Comparison of ENCODE assay signal across 21 cellular contexts in the genomic region with DNA sequence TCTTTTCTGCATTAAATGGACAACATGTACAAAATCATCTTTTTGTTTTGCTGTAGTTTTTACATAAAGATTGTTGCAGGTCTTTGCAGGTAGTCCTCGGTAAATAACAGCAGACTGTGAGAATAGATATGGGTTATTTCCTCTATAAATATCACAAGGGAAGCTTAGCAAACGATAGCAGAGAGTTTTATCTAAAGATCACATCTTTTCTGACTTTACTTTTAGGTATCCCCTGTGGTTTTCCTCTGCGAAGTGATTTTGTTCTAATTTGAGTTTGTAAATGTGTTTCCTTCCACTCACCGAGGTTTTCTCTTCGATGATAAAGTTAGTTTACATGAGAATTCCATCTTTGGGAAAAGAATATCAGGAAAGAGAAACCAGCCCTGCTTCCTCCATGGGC.
DNase-seq lines count a peak whose midpoint lies in the region; ATAC-seq and TF ChIP-seq lines count a peak whose summit lies in the region.
"Had no signal": no experiment of that assay in that cellular context is flagged by ENCODE, and none has a peak within 500 bp of the region (broad histone marks: within the 10 kb centered on the region; RNA-seq: fewer than 3 reads in every experiment).

No MANE protein-coding gene starts in this region.

- H3K9me3 Mint-ChIP-seq in activated naive CD4-positive, alpha-beta T cell treated with anti-CD3 and anti-CD28 coated beads, Interleukin-2, amount 10 ng/mL, durations not matched to agents 7 days and 5 days, result no peaks in the 10 kb centered on the region
- H3K9me3 Mint-ChIP-seq in mesothelial cell of epicardium (no peaks in the 10 kb centered on the region), Calu3 (ENCODE audit: low read depth, unreplicated experiment) (no peaks in the 10 kb centered on the region)

- H3K4me3 ChIP-seq in testis, result no peak overlapping the region
- no peak overlapping the region for H3K4me3 ChIP-seq in coronary artery
- H3K4me3 ChIP-seq: PC-9 had no signal

- no peak for DNase-seq in activated naive CD4-positive, alpha-beta T cell treated with anti-CD3 and anti-CD28 coated beads, Interleukin-2, amount 10 ng/mL, durations not matched to agents 7 days and 5 days
- DNase-seq in activated naive CD4-positive, alpha-beta T cell (lab: John Stamatoyannopoulos, UW), result no peak
- DNase-seq in T-helper 17 cell (no peak), mesothelial cell of epicardium (ENCODE audit: low spot score in 2 of 2, unreplicated experiment in 2 of 2) (no peak), NCI-H748 (lab: John Stamatoyannopoulos, UW; ENCODE audit: unreplicated experiment) (no peak), Calu3 (no peak), testis (no peak), coronary artery (ENCODE audit: low spot score) (no peak)
- DNase-seq: 8988T, Caco-2, DMS153, NCI-H1417 treated with DMSO at 0.1 percent for 48 hours, NCI-H1930, NCI-H524, SIG-M5 had no signal

- no peaks in the 10 kb centered on the region for H3K27me3 ChIP-seq in testis

- intact Hi-C loops in Calu3 (cut with micrococcal nuclease; ENCODE audit: unreplicated experiment) (no loop called here), testis (cut with DNase I; ENCODE audit: low total_unique reads) (no loop called here)

- WGBS in testis, 2 donors, result 44 to 49% methylated on average over 5 of the region's 5 CpGs

- no peak overlapping the region for H3K27ac Mint-ChIP-seq in activated naive CD4-positive, alpha-beta T cell treated with anti-CD3 and anti-CD28 coated beads, Interleukin-2, amount 10 ng/mL, durations not matched to agents 7 days and 5 days
- H3K27ac Mint-ChIP-seq in T-helper 17 cell (no peak overlapping the region), mesothelial cell of epicardium (peak overlapping the region; percentile 21), Calu3 (ENCODE audit: unreplicated experiment) (no peak overlapping the region)
- H3K27ac Mint-ChIP-seq: B cell; CD4-positive, CD25-positive, alpha-beta regulatory T cell had no signal

- TF ChIP-seq POLR2A in testis (IDR thresholded peaks at IDR 0.05), result no peak

- no peak for ATAC-seq in T-helper 17 cell
- ATAC-seq: HepG2 had no signal

- peaks cover 8% of the 10 kb centered on the region for H3K4me1 ChIP-seq in testis
- H3K4me1 ChIP-seq: Caco-2 had no signal

- CTCF ChIA-PET in activated naive CD4-positive, alpha-beta T cell treated with anti-CD3 and anti-CD28 coated beads, Interleukin-2, amount 10 ng/mL, durations not matched to agents 7 days and 5 days (lab: Charles Lee), result no interaction called here
- CTCF ChIA-PET in Calu3 (lab: Charles Lee), result no interaction called here

- no peaks in the 10 kb centered on the region for H3K36me3 ChIP-seq in testis (ENCODE audit: low read depth, missing control alignments)

- no peak for TF ChIP-seq CTCF in mesothelial cell of epicardium (IDR thresholded peaks at IDR 0.05; ENCODE audit: unreplicated experiment)
- no peak for TF ChIP-seq CTCF in Calu3 (IDR thresholded peaks at IDR 0.05; ENCODE audit: unreplicated experiment)
- no peak for TF ChIP-seq CTCF in testis (IDR thresholded peaks at IDR 0.05)
- no peak for TF ChIP-seq CTCF in coronary artery (IDR thresholded peaks at IDR 0.05)

- H3K27ac ChIP-seq in testis (peak overlapping the region in 1 of 2 donors; percentile 13), coronary artery (no peak overlapping the region)
- H3K27ac ChIP-seq: KMS-11, PC-9, RWPE1 had no signal

- peaks cover 21% of the 10 kb centered on the region for H3K4me1 Mint-ChIP-seq in activated naive CD4-positive, alpha-beta T cell treated with anti-CD3 and anti-CD28 coated beads, Interleukin-2, amount 10 ng/mL, durations not matched to agents 7 days and 5 days
- H3K4me1 Mint-ChIP-seq in T-helper 17 cell (peaks cover 7% of the 10 kb centered on the region), mesothelial cell of epicardium (peaks cover 9% of the 10 kb centered on the region), Calu3 (ENCODE audit: low read depth, unreplicated experiment) (no peaks in the 10 kb centered on the region)
- H3K4me1 Mint-ChIP-seq: B cell had no signal

- no peaks in the 10 kb centered on the region for H3K36me3 Mint-ChIP-seq in activated naive CD4-positive, alpha-beta T cell treated with anti-CD3 and anti-CD28 coated beads, Interleukin-2, amount 10 ng/mL, durations not matched to agents 7 days and 5 days
- no peaks in the 10 kb centered on the region for H3K36me3 Mint-ChIP-seq in T-helper 17 cell (ENCODE audit: low read depth)
- no peaks in the 10 kb centered on the region for H3K36me3 Mint-ChIP-seq in mesothelial cell of epicardium
- no peaks in the 10 kb centered on the region for H3K36me3 Mint-ChIP-seq in Calu3 (ENCODE audit: insufficient read depth, unreplicated experiment)
- H3K36me3 Mint-ChIP-seq: CD4-positive, CD25-positive, alpha-beta regulatory T cell had no signal

- H3K4me3 Mint-ChIP-seq in activated naive CD4-positive, alpha-beta T cell treated with anti-CD3 and anti-CD28 coated beads, Interleukin-2, amount 10 ng/mL, durations not matched to agents 7 days and 5 days, result peak overlapping the region; percentile 49
- H3K4me3 Mint-ChIP-seq in T-helper 17 cell (peak overlapping the region; percentile 41), mesothelial cell of epicardium (no peak overlapping the region), Calu3 (ENCODE audit: low read depth, unreplicated experiment) (no peak overlapping the region)
- H3K4me3 Mint-ChIP-seq: B cell; CD4-positive, CD25-positive, alpha-beta regulatory T cell had no signal

- peaks cover 11% of the 10 kb centered on the region for H3K27me3 Mint-ChIP-seq in activated naive CD4-positive, alpha-beta T cell treated with anti-CD3 and anti-CD28 coated beads, Interleukin-2, amount 10 ng/mL, durations not matched to agents 7 days and 5 days
- H3K27me3 Mint-ChIP-seq in T-helper 17 cell, result peaks cover 5% of the 10 kb centered on the region
- H3K27me3 Mint-ChIP-seq in mesothelial cell of epicardium (ENCODE audit: low read depth), result peaks cover 7% of the 10 kb centered on the region
- peaks cover 51% of the 10 kb centered on the region for H3K27me3 Mint-ChIP-seq in Calu3 (ENCODE audit: unreplicated experiment)

- no TSS peak for BruUV-seq in Calu3 (replicated peaks; lab: Mats Ljungman, UMichigan)

- H3K9me3 ChIP-seq in T-helper 17 cell (ENCODE audit: control insufficient read depth, low read length, poor library complexity, severe bottlenecking), result no peaks in the 10 kb centered on the region
- H3K9me3 ChIP-seq in testis, result no peaks in the 10 kb centered on the region
- H3K9me3 ChIP-seq: Caco-2 had no signal

Comparison
In these comparisons a context has a peak if more than half of its experiments do, and no peak if none do; other contexts are left out.
1. H3K4me3 Mint-ChIP-seq: peak in activated naive CD4-positive, alpha-beta T cell treated with anti-CD3 and anti-CD28 coated beads, Interleukin-2, amount 10 ng/mL, durations not matched to agents 7 days and 5 days (single experiment) and T-helper 17 cell (single experiment); none in mesothelial cell of epicardium (single experiment) and Calu3 (single experiment).